1 cellular context compared by ENCODE assay signal in the genomic region with DNA sequence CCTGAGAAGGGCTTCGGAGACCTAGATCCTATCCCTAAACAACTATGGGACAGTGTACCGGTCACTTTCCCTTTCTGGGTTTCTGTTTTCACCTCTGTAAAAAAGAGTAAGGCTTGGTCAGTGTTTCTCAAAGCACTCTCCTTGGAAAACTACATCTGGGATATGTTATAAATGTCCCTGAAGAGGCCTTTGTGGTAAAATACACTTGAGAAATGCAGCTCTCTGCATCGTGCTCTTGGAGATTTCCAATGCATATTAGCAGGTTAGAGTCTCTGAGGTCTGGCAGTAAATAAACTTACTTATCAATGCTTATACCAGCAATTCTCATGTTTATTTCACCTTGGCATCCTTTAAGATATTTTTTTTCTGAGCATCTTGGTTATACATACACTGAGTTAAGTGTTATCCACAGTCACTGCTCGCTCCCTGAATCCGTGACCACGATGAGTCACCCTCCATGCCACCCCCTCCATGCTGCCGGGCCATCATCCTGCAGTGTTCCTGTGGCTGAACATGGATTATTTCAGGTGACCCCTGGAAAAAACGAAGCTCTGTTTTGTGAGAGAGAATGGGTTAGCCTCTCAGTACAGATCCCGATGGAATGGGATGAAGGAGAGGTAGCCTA.
A peak's percentile ranks its signal among the peaks of the same experiment; 100 is the strongest.
TF ChIP-seq lines count a peak whose summit lies in the region.

No MANE protein-coding gene starts in this region.

TF ChIP-seq in endothelial cell of umbilical vein, 7 proteins besides CTCF, POLR2A, EP300 and RAD21:
- no peak for TF ChIP-seq FOS (IDR thresholded peaks at IDR 0.05; ENCODE audit: borderline replicate concordance, insufficient read depth, low read length)
- peak; percentile 28 for TF ChIP-seq JUN (IDR thresholded peaks at IDR 0.05; ENCODE audit: borderline replicate concordance, insufficient read depth, insufficient read length, low read depth)
- no peak for TF ChIP-seq MYC (IDR thresholded peaks at IDR 0.05; ENCODE audit: low read depth, low read length)
